In the genomic region with DNA sequence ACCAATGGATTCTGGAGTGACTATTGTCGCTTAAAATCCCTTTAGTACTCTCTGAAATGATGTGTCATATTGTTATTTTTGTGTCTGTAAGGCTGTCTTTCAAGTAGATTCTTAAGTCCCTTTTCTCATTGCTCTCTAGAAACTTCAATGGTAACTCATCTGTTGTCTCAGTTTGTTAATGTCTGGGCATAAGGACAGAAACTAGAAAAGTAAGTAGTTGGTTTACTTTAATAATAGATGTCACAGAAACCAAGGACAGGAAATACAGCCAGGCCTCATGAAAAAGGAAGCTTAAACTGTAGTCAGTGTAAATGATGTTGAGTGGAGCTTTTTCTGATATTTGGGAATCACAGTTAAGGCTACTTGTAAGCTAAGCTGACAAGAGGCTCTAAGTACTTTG, we compare ENCODE assay signal across 24 cellular contexts.
DNase-seq lines count a peak whose midpoint lies in the region; ATAC-seq, FAIRE-seq and TF ChIP-seq lines count a peak whose summit lies in the region.
"Had no signal": no experiment of that assay in that cellular context is flagged by ENCODE, and none has a peak within 500 bp of the region (broad histone marks: within the 10 kb centered on the region; RNA-seq: fewer than 3 reads in every experiment).

No MANE protein-coding gene starts in this region.

- H3K27ac Mint-ChIP-seq in GM23338 (no peak overlapping the region), astrocyte (ENCODE audit: unreplicated experiment) (no peak overlapping the region), osteocyte (ENCODE audit: unreplicated experiment) (peak overlapping the region; percentile 29)
- H3K27ac Mint-ChIP-seq: IgD-negative memory B cell, T-cell had no signal

- H3K9ac ChIP-seq in astrocyte (ENCODE audit: low read length): no peak overlapping the region
- H3K9ac ChIP-seq: GM23248 had no signal

- H3K9me3 Mint-ChIP-seq in GM23338: peaks cover 17% of the 10 kb centered on the region
- peaks cover 5% of the 10 kb centered on the region for H3K9me3 Mint-ChIP-seq in astrocyte (ENCODE audit: unreplicated experiment)
- no peaks in the 10 kb centered on the region for H3K9me3 Mint-ChIP-seq in osteocyte (ENCODE audit: unreplicated experiment)

- H3K27ac ChIP-seq in GM23338 (ENCODE audit: low read depth) (no peak overlapping the region), astrocyte (ENCODE audit: low read depth, low read length) (no peak overlapping the region)
- H3K27ac ChIP-seq: GM23248, RWPE1 had no signal

- DNase-seq in GM23338 (ENCODE audit: low spot score) (no peak), astrocyte (ENCODE audit: low read depth) (no peak), osteocyte (ENCODE audit: extremely low spot score, unreplicated experiment) (no peak), NCI-H510A (lab: John Stamatoyannopoulos, UW) (no peak), NCI-H2196 treated with DMSO at 0.1 percent for 48 hours (lab: John Stamatoyannopoulos, UW; ENCODE audit: unreplicated experiment) (no peak)
- DNase-seq: CD4-positive, CD25-positive, alpha-beta regulatory T cell; DMS79; GM23248; HCEC 1CT; Kasumi-1; NCI-H1417; NCI-H187; NCI-H2227 treated with DMSO at 0.1 percent for 48 hours; NCI-H510A treated with DMSO at 0.1 percent for 48 hours; NCI-H748 treated with DMSO at 0.1 percent for 48 hours; NK-92 treated with Interleukin-12 subunit alpha and Interleukin-12 subunit beta, amount 100 ng/mL, for 24 hours; SIG-M5; T-cell had no signal

- FAIRE-seq in astrocyte (lab: Jason Lieb, UNC): peak; percentile 29
- FAIRE-seq: GM12892, GM18507 had no signal

- H3K36me3 Mint-ChIP-seq in GM23338 (ENCODE audit: low read depth): peaks cover 16% of the 10 kb centered on the region
- no peaks in the 10 kb centered on the region for H3K36me3 Mint-ChIP-seq in astrocyte (ENCODE audit: low read depth, unreplicated experiment)
- H3K36me3 Mint-ChIP-seq in osteocyte (ENCODE audit: unreplicated experiment): no peaks in the 10 kb centered on the region
- H3K36me3 Mint-ChIP-seq: CD4-positive, CD25-positive, alpha-beta regulatory T cell; IgD-negative memory B cell had no signal

- H2AFZ ChIP-seq in GM23338: peak overlapping the region; percentile 53; the same call in 1 of the 2 replicates
- no peak overlapping the region for H2AFZ ChIP-seq in astrocyte (ENCODE audit: low read depth, low read length)
- H2AFZ ChIP-seq: GM23248 had no signal

- H3K4me2 ChIP-seq in GM23338 (no peak overlapping the region), astrocyte (ENCODE audit: low read length) (no peak overlapping the region)

- H4K20me1 ChIP-seq in GM23338 (replicated peaks; ENCODE audit: insufficient read depth) (no peaks in the 10 kb centered on the region), astrocyte (ENCODE audit: insufficient read depth, low read length) (no peaks in the 10 kb centered on the region)

- no peaks in the 10 kb centered on the region for H3K79me2 ChIP-seq in GM23338 (replicated peaks; ENCODE audit: insufficient read depth)
- no peaks in the 10 kb centered on the region for H3K79me2 ChIP-seq in astrocyte (ENCODE audit: insufficient read depth, low read length)

- ATAC-seq in GM18868 (IDR thresholded peaks at IDR 0.05; ENCODE audit: unreplicated experiment): peak; percentile 28
- ATAC-seq in GM23338: no peak
- no peak for ATAC-seq in HG03457 (IDR thresholded peaks at IDR 0.05; ENCODE audit: unreplicated experiment)
- ATAC-seq: T-cell had no signal

- H3K36me3 ChIP-seq in GM23338 (ENCODE audit: insufficient read depth) (no peaks in the 10 kb centered on the region), astrocyte (ENCODE audit: insufficient read depth, low read length) (no peaks in the 10 kb centered on the region)

- H3K4me1 ChIP-seq in GM23338 (ENCODE audit: insufficient read depth): no peaks in the 10 kb centered on the region
- peaks cover 3% of the 10 kb centered on the region for H3K4me1 ChIP-seq in astrocyte (ENCODE audit: insufficient read depth, low read length)

- H3K9me2 ChIP-seq in GM23338 (ENCODE audit: insufficient read depth): 0 out of 2 replicates have a peak, but pooled peaks cover 4% of the 10 kb centered on the region

- peaks cover 3% of the 10 kb centered on the region for H3K9me3 ChIP-seq in astrocyte (ENCODE audit: insufficient read depth, low read depth, low read length)

- H3K27me3 Mint-ChIP-seq in GM23338 (ENCODE audit: insufficient read depth, low read depth, poor library complexity) (peaks cover 3% of the 10 kb centered on the region), astrocyte (ENCODE audit: low read depth, unreplicated experiment) (no peaks in the 10 kb centered on the region), osteocyte (ENCODE audit: unreplicated experiment) (no peaks in the 10 kb centered on the region)
- H3K27me3 Mint-ChIP-seq: CD4-positive, CD25-positive, alpha-beta regulatory T cell; IgD-negative memory B cell; T-cell had no signal

- H3K4me1 Mint-ChIP-seq in GM23338 (no peaks in the 10 kb centered on the region), astrocyte (ENCODE audit: low read depth, unreplicated experiment) (no peaks in the 10 kb centered on the region), osteocyte (ENCODE audit: unreplicated experiment) (peaks cover 25% of the 10 kb centered on the region)
- H3K4me1 Mint-ChIP-seq: IgD-negative memory B cell, T-cell had no signal

- H3K4me3 Mint-ChIP-seq in GM23338 (no peak overlapping the region), astrocyte (ENCODE audit: unreplicated experiment) (no peak overlapping the region), osteocyte (ENCODE audit: unreplicated experiment) (no peak overlapping the region)
- H3K4me3 Mint-ChIP-seq: CD4-positive, CD25-positive, alpha-beta regulatory T cell; IgD-negative memory B cell; T-cell had no signal

- no peaks in the 10 kb centered on the region for H3F3A ChIP-seq in GM23338 (replicated peaks; ENCODE audit: low read depth)

- H3K27me3 ChIP-seq in GM23338 (ENCODE audit: insufficient read depth): no peaks in the 10 kb centered on the region
- no peaks in the 10 kb centered on the region for H3K27me3 ChIP-seq in astrocyte (ENCODE audit: insufficient read depth, low read length)

- TF ChIP-seq CTCF in GM23338 (conservative IDR thresholded peaks at IDR 0.05; ENCODE audit: low read depth in 2 of 2) (no peak), astrocyte (IDR thresholded peaks at IDR 0.05; ENCODE audit: insufficient read depth, low read depth, low read length) (no peak), osteocyte (IDR thresholded peaks at IDR 0.05) (no peak)

- H3K4me3 ChIP-seq in GM23338 (no peak overlapping the region), astrocyte (ENCODE audit: insufficient read depth, low read depth, low read length) (no peak overlapping the region)
- H3K4me3 ChIP-seq: GM23248 had no signal

TF ChIP-seq in GM23338, 12 proteins besides CTCF, POLR2A, EP300 and RAD21 (continues in another document):
- TF ChIP-seq JUNB (IDR thresholded peaks at IDR 0.05; ENCODE audit: unreplicated experiment): no peak
- TF ChIP-seq ZNF114 (CRISPR knock-in tag; IDR thresholded peaks at IDR 0.05): no peak
